ENCODE assay signal across 1 cellular context in the genomic region with DNA sequence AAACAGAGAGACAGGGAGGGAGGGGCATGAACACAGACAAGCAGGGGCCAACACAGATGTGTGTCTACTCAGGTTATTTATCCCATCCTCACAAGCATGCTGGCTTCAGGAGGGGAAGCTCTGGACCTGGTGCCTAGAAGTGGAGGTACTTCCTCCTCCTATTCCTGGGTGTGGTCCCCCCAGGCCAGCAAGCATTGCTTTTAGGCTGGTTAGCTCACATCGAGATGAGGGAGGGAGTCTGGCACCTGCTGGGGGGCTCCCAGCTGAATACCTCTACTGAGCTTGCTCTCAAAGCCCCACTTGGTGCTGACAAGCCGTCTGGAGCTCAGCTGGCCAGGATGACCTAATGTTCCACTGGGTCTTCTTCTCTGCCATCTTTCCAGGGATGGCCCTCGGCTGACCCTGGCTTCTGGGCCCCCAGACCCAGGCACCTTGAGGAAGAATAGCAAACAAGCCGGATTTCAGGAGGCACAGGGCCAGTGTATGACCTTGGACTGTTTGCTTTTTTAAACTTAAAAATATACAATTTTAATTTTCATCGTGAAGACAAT.
TF ChIP-seq lines count a peak whose summit lies in the region.

No MANE protein-coding gene starts in this region.

TF ChIP-seq in HCT116, 20 proteins besides CTCF, POLR2A, EP300 and RAD21 (continued from another document):
- TF ChIP-seq, protein P1, sequence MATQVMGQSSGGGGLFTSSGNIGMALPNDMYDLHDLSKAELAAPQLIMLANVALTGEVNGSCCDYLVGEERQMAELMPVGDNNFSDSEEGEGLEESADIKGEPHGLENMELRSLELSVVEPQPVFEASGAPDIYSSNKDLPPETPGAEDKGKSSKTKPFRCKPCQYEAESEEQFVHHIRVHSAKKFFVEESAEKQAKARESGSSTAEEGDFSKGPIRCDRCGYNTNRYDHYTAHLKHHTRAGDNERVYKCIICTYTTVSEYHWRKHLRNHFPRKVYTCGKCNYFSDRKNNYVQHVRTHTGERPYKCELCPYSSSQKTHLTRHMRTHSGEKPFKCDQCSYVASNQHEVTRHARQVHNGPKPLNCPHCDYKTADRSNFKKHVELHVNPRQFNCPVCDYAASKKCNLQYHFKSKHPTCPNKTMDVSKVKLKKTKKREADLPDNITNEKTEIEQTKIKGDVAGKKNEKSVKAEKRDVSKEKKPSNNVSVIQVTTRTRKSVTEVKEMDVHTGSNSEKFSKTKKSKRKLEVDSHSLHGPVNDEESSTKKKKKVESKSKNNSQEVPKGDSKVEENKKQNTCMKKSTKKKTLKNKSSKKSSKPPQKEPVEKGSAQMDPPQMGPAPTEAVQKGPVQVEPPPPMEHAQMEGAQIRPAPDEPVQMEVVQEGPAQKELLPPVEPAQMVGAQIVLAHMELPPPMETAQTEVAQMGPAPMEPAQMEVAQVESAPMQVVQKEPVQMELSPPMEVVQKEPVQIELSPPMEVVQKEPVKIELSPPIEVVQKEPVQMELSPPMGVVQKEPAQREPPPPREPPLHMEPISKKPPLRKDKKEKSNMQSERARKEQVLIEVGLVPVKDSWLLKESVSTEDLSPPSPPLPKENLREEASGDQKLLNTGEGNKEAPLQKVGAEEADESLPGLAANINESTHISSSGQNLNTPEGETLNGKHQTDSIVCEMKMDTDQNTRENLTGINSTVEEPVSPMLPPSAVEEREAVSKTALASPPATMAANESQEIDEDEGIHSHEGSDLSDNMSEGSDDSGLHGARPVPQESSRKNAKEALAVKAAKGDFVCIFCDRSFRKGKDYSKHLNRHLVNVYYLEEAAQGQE (IDR thresholded peaks at IDR 0.05; ENCODE audit: low read depth), result no peak
- no peak for TF ChIP-seq ZFX (IDR thresholded peaks at IDR 0.05)
- TF ChIP-seq YY1 (IDR thresholded peaks at IDR 0.05; ENCODE audit: extremely low read depth, insufficient replicate concordance, low read depth, low read length), result no peak
- TF ChIP-seq POLR2AphosphoS5 (IDR thresholded peaks at IDR 0.05; ENCODE audit: low read depth, low read length), result no peak
- no peak for TF ChIP-seq JUND (IDR thresholded peaks at IDR 0.05)
- TF ChIP-seq, protein P2, sequence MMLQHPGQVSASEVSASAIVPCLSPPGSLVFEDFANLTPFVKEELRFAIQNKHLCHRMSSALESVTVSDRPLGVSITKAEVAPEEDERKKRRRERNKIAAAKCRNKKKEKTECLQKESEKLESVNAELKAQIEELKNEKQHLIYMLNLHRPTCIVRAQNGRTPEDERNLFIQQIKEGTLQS (IDR thresholded peaks at IDR 0.05), result no peak
